ENCODE assay signal across 14 cellular contexts in genomic region chr17:27741971-27742370, GRCh38. TPM values are rescaled to one million over a fixed set of nuclear protein-coding genes. Genes with fewer than 3 reads are reported as not detected.
"Had no signal": no experiment of that assay in that cellular context is flagged by ENCODE, and none has a peak within 500 bp of the region (broad histone marks: within the 10 kb centered on the region; RNA-seq: fewer than 3 reads in every experiment).

No MANE protein-coding gene starts in this region.

- H3K27me3 ChIP-seq: sigmoid colon, stomach, transverse colon had no signal

- DNase-seq: heart right ventricle; left ventricle myocardium superior; naive thymus-derived CD4-positive, alpha-beta T cell; nephron progenitor cell; psoas muscle; retina; sigmoid colon; stimulated activated CD4-positive, alpha-beta T cell treated with anti-CD3 and anti-CD28 coated beads, Interleukin-2, amount 100 ng/mL, for 24 hours; stimulated activated naive CD4-positive, alpha-beta T cell; stomach; transverse colon had no signal

- H3K4me1 ChIP-seq: psoas muscle, sigmoid colon, stomach, transverse colon had no signal

- H3K27ac ChIP-seq: psoas muscle, stomach, thoracic aorta, transverse colon had no signal

- H3K36me3 ChIP-seq: heart right ventricle, sigmoid colon, stomach, thoracic aorta, transverse colon had no signal

- H3K9me3 ChIP-seq: heart right ventricle, psoas muscle, sigmoid colon, stomach, thoracic aorta, transverse colon had no signal

- H3K4me3 ChIP-seq: heart right ventricle, psoas muscle, sigmoid colon, skin epidermis, stomach, thoracic aorta, transverse colon had no signal

RNA-seq across cellular contexts. Expression of gene NOS2, which starts 58.4 kb away (rescaled TPM):
- total RNA-seq: mononuclear cell, thoracic aorta had no signal
